18 cellular contexts compared by ENCODE assay signal in genomic region chr14:20723458-20723857, GRCh38.
DNase-seq lines count a peak whose midpoint lies in the region; ATAC-seq lines count a peak whose summit lies in the region.
"Had no signal": no experiment of that assay in that cellular context is flagged by ENCODE, and none has a peak within 500 bp of the region (broad histone marks: within the 10 kb centered on the region; RNA-seq: fewer than 3 reads in every experiment).

No MANE protein-coding gene starts in this region.

- H3K27me3 ChIP-seq in adipocyte (replicated peaks; ENCODE audit: control insufficient read depth, insufficient read depth, low read length), result peaks cover 43% of the 10 kb centered on the region
- H3K27me3 ChIP-seq: right lobe of liver, thyroid gland had no signal

- H3K4me1 Mint-ChIP-seq in stimulated activated naive CD8-positive, alpha-beta T cell treated with anti-CD3 and anti-CD28 coated beads, Interleukin-15, amount 100 ng/mL, for 72 hours, result no peaks in the 10 kb centered on the region

- no peaks in the 10 kb centered on the region for H3K9me3 Mint-ChIP-seq in stimulated activated naive CD8-positive, alpha-beta T cell treated with anti-CD3 and anti-CD28 coated beads, Interleukin-15, amount 100 ng/mL, for 72 hours
- H3K9me3 Mint-ChIP-seq: central memory CD8-positive, alpha-beta T cell had no signal

- peak overlapping the region; percentile 58 for H3K4me3 ChIP-seq in adipocyte (ENCODE audit: low read length)
- H3K4me3 ChIP-seq: right lobe of liver, thyroid gland had no signal

- H3K4me3 Mint-ChIP-seq in stimulated activated naive CD8-positive, alpha-beta T cell treated with anti-CD3 and anti-CD28 coated beads, Interleukin-15, amount 100 ng/mL, for 72 hours, result no peak overlapping the region
- H3K4me3 Mint-ChIP-seq: central memory CD8-positive, alpha-beta T cell had no signal

- H3K27me3 Mint-ChIP-seq in stimulated activated naive CD8-positive, alpha-beta T cell treated with anti-CD3 and anti-CD28 coated beads, Interleukin-15, amount 100 ng/mL, for 72 hours, result peaks cover 60% of the 10 kb centered on the region

- no peak overlapping the region for H3K9ac ChIP-seq in adipocyte (ENCODE audit: low read length)

- H3K9me3 ChIP-seq in adipocyte (ENCODE audit: control insufficient read depth, low read length), result no peaks in the 10 kb centered on the region
- H3K9me3 ChIP-seq: neutrophil, right lobe of liver, thyroid gland had no signal

- ATAC-seq in stimulated activated naive CD8-positive, alpha-beta T cell treated with anti-CD3 and anti-CD28 coated beads, Interleukin-15, amount 100 ng/mL, for 72 hours, result peak; percentile 57
- ATAC-seq: HepG2 had no signal

- H3K27ac Mint-ChIP-seq in stimulated activated naive CD8-positive, alpha-beta T cell treated with anti-CD3 and anti-CD28 coated beads, Interleukin-15, amount 100 ng/mL, for 72 hours, result no peak overlapping the region

- no peaks in the 10 kb centered on the region for H3K4me1 ChIP-seq in adipocyte (ENCODE audit: control insufficient read depth, insufficient read depth, low read length)
- H3K4me1 ChIP-seq: right lobe of liver had no signal

- H3K36me3 ChIP-seq in adipocyte (ENCODE audit: control insufficient read depth, insufficient read depth, low read length, severe bottlenecking), result no peaks in the 10 kb centered on the region
- H3K36me3 ChIP-seq: neutrophil, right lobe of liver, thyroid gland had no signal

- DNase-seq in NCI-H82 (lab: John Stamatoyannopoulos, UW) (peak; percentile 4), NCI-H82 treated with DMSO at 0.1 percent for 48 hours (lab: John Stamatoyannopoulos, UW; ENCODE audit: unreplicated experiment) (no peak), adipocyte (ENCODE audit: low read depth) (no peak), iPS-NIHi7 (ENCODE audit: extremely low spot score) (peak; percentile 34), hippocampal formation (lab: John Stamatoyannopoulos, UW) (no peak), DMS79 (lab: John Stamatoyannopoulos, UW) (no peak), NCI-H1092 (lab: John Stamatoyannopoulos, UW) (no peak)
- no peak for DNase-seq in stimulated activated naive CD8-positive, alpha-beta T cell treated with anti-CD3 and anti-CD28 coated beads, Interleukin-15, amount 100 ng/mL, for 72 hours
- DNase-seq: 8988T; amniotic stem cell; NCI-H2029 treated with DMSO at 0.1 percent for 48 hours; NCI-H526 treated with DMSO at 0.1 percent for 48 hours; right lobe of liver; stimulated activated CD4-positive, alpha-beta T cell treated with anti-CD3 and anti-CD28 coated beads, Interleukin-2, amount 100 ng/mL, for 24 hours; thyroid gland had no signal

Comparison
In these comparisons a context has a peak if more than half of its experiments do, and no peak if none do; other contexts are left out.
1. DNase-seq: peak in NCI-H82 (single experiment) and iPS-NIHi7 (single experiment); none in NCI-H82 treated with DMSO at 0.1 percent for 48 hours (single experiment), adipocyte (single experiment), stimulated activated naive CD8-positive, alpha-beta T cell treated with anti-CD3 and anti-CD28 coated beads, Interleukin-15, amount 100 ng/mL, for 72 hours (0 of 2), hippocampal formation (0 of 2), DMS79 (single experiment) and NCI-H1092 (single experiment).